Comparison of ENCODE assay signal across 9 cellular contexts in the genomic region with DNA sequence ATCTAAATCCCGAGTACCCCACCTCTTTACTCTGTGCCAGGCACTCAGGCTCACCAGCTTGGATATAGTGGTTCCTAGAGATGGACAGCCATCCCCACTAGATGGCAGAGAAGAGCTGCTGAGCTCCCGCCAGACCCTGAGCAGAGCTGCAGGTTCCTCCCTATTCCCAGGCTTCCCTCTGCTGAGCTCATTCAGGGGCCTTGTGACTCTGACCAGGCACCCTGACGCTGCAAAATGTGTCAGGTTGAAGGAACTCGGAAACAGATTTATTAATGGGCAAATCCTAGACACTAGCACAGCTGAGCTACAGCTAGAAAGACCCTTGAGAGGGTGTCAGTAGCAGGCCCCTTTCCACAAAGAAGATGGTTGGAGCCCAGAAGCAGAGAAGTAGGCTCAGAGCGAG. TPM values are rescaled to one million over a fixed set of nuclear protein-coding genes. Genes with fewer than 3 reads are reported as not detected.
DNase-seq lines count a peak whose midpoint lies in the region; ATAC-seq, FAIRE-seq and TF ChIP-seq lines count a peak whose summit lies in the region.
"Had no signal": no experiment of that assay in that cellular context is flagged by ENCODE, and none has a peak within 500 bp of the region (broad histone marks: within the 10 kb centered on the region; RNA-seq: fewer than 3 reads in every experiment).

No MANE protein-coding gene starts in this region.

- H3K36me3 ChIP-seq in GM12878 (ENCODE audit: control insufficient read depth in 2 of 2, insufficient read depth in 2 of 2, low read length in 1 of 2), result no peaks in the 10 kb centered on the region; a peak in 1 of 4 replicates

- H3K9me3 Mint-ChIP-seq in HFFc6, result no peaks in the 10 kb centered on the region
- H3K9me3 Mint-ChIP-seq: stimulated activated naive CD8-positive, alpha-beta T cell treated with anti-CD3 and anti-CD28 coated beads, Interleukin-15, Interleukin-2, amounts not matched to agents 100 ng/mL and 50 ng/mL, for 24 hours had no signal

- peak; percentile 96 for ATAC-seq in T-helper 17 cell
- peak; percentile 99 for ATAC-seq in GM12878
- ATAC-seq in GM21526 (IDR thresholded peaks at IDR 0.05; ENCODE audit: low FRiP score, unreplicated experiment), result no peak

- no peaks in the 10 kb centered on the region for H3K79me2 ChIP-seq in GM12878 (ENCODE audit: control insufficient read depth, insufficient read depth, low read length)

- no peak for TF ChIP-seq POLR2A in GM12878 (IDR thresholded peaks at IDR 0.05; ENCODE audit: low read depth, low read length)

- 13% methylated on average over 5 of the region's 5 CpGs for WGBS in GM12878 (ENCODE audit: insufficient coverage, insufficient replicate concordance, low lambda C conversion rate, missing lambda C conversion rate)

- peaks cover 15% of the 10 kb centered on the region for H3K4me1 ChIP-seq in GM12878 (ENCODE audit: control insufficient read depth, insufficient read depth, low read length)

- H3K27ac Mint-ChIP-seq in HFFc6, result peak overlapping the region; percentile 94
- no peak overlapping the region for H3K27ac Mint-ChIP-seq in T-helper 17 cell
- H3K27ac Mint-ChIP-seq: stimulated activated naive CD8-positive, alpha-beta T cell treated with anti-CD3 and anti-CD28 coated beads, Interleukin-15, Interleukin-2, amounts not matched to agents 100 ng/mL and 50 ng/mL, for 24 hours had no signal

- peak; percentile 57 for FAIRE-seq in GM12878 (lab: Jason Lieb, UNC)

- no peak overlapping the region for H3K4me2 ChIP-seq in GM12878 (ENCODE audit: control insufficient read depth, insufficient read depth)

- TF ChIP-seq CTCF in HFFc6 (IDR thresholded peaks at IDR 0.05) (peak; percentile 92), GM12878 (IDR thresholded peaks at IDR 0.05 in 2 of 3, conservative IDR thresholded peaks at IDR 0.05 in 1 of 3; ENCODE audit: control insufficient read depth in 2 of 3, extremely low read depth in 1 of 3, insufficient read depth in 1 of 3, low read depth in 3 of 3, low read length in 3 of 3) (peak; percentile 84 to 89 (median 86))

- no peak overlapping the region for H3K4me3 Mint-ChIP-seq in HFFc6
- no peak overlapping the region for H3K4me3 Mint-ChIP-seq in T-helper 17 cell
- H3K4me3 Mint-ChIP-seq: stimulated activated naive CD8-positive, alpha-beta T cell treated with anti-CD3 and anti-CD28 coated beads, Interleukin-15, Interleukin-2, amounts not matched to agents 100 ng/mL and 50 ng/mL, for 24 hours had no signal

- RAD21 ChIA-PET in GM12878 (lab: Charles Lee; ENCODE audit: unreplicated experiment), result interaction anchor here (0.5 to 2.6 kb wide), 36 partner anchors 10 to 445 kb away, joined by 3 to 25 read pairs (median 4); partner anchors contain the start of genes IFT122 and MBD4

- no TSS peak for BruUV-seq in GM12878 (replicated peaks; lab: Mats Ljungman, UMichigan)

- H3K36me3 Mint-ChIP-seq in HFFc6 (ENCODE audit: low read depth) (peaks cover 13% of the 10 kb centered on the region), T-helper 17 cell (ENCODE audit: low read depth) (peaks cover 2% of the 10 kb centered on the region)

- SMC1A ChIA-PET in GM12878 (lab: Charles Lee; ENCODE audit: uncharacterized antibody, unreplicated experiment), result interaction anchor here (0.6 to 2.2 kb wide), 24 partner anchors 10 to 444 kb away, joined by 3 to 18 read pairs (median 4); no protein-coding TSS in a partner anchor

- H3K27me3 Mint-ChIP-seq in HFFc6 (ENCODE audit: insufficient read depth) (no peaks in the 10 kb centered on the region; the same call in 1 of the 2 replicates), T-helper 17 cell (no peaks in the 10 kb centered on the region)
- H3K27me3 Mint-ChIP-seq: stimulated activated naive CD8-positive, alpha-beta T cell treated with anti-CD3 and anti-CD28 coated beads, Interleukin-15, Interleukin-2, amounts not matched to agents 100 ng/mL and 50 ng/mL, for 24 hours had no signal

- intact Hi-C loops in GM12878 (cut with micrococcal nuclease; ENCODE audit: unreplicated experiment), result loop anchor here (1.0 to 10.0 kb wide), 6 partner anchors 105 to 444 kb away; no protein-coding TSS in a partner anchor

- peak; percentile 83 for TF ChIP-seq RAD21 in GM12878 (IDR thresholded peaks at IDR 0.05; ENCODE audit: insufficient read depth, low read depth, low read length)

- no peaks in the 10 kb centered on the region for H4K20me1 ChIP-seq in GM12878 (ENCODE audit: control insufficient read depth, insufficient read depth)

- H3K27me3 ChIP-seq in GM12878 (replicated peaks in 1 of 2; ENCODE audit: control insufficient read depth in 2 of 2, insufficient read depth in 2 of 2, low read length in 1 of 2), result no peaks in the 10 kb centered on the region

- H3K4me1 Mint-ChIP-seq in HFFc6 (ENCODE audit: low read depth), result peaks cover 56% of the 10 kb centered on the region
- H3K4me1 Mint-ChIP-seq in T-helper 17 cell, result peaks cover 2% of the 10 kb centered on the region

- H3K4me3 ChIP-seq in GM12878, result no peak overlapping the region

- DNase-seq in GF-D8 (lab: John Stamatoyannopoulos, UW) (peak; percentile 39), HFFc6 (peak; percentile 91), NCI-H1436 (lab: John Stamatoyannopoulos, UW) (peak; percentile 63), T-helper 17 cell (peak; percentile 16 to 40 (median 21)), GM12878 (ENCODE audit: low read depth, low spot score) (peak; percentile 12), hippocampal formation (lab: John Stamatoyannopoulos, UW) (peak; percentile 80 to 94), retina (peak; percentile 79)

- POLR2A ChIA-PET in GM12878 (lab: Charles Lee), result interaction anchor here (0.6 kb wide), 1 partner anchor 350 kb away, joined by 3 read pairs; no protein-coding TSS in a partner anchor

- H3K9ac ChIP-seq in GM12878 (ENCODE audit: control insufficient read depth, insufficient read depth, low read length), result no peak overlapping the region

- CTCF ChIA-PET in GM12878 (lab: Yijun Ruan, JAX), result interaction anchor here (0.6 to 3.3 kb wide), 48 partner anchors 10 to 616 kb away, joined by 3 to 37 read pairs (median 4); partner anchors contain the start of gene PLXND1

- H3K9me3 ChIP-seq in T-helper 17 cell (ENCODE audit: control insufficient read depth, low read length, poor library complexity, severe bottlenecking) (no peaks in the 10 kb centered on the region), GM12878 (replicated peaks; ENCODE audit: control insufficient read depth, insufficient read depth, low read length) (no peaks in the 10 kb centered on the region)

- H3K27ac ChIP-seq in GM12878 (ENCODE audit: control insufficient read depth, insufficient read depth), result no peak overlapping the region

- peak overlapping the region; percentile 12; the same call in 1 of the 2 replicates for H2AFZ ChIP-seq in GM12878 (ENCODE audit: control insufficient read depth, low read depth, low read length)

- in situ Hi-C loops in GM12878 (cut with MboI), result loop anchor here (5.0 kb wide), 1 partner anchor 342 kb away; no protein-coding TSS in a partner anchor

- TF ChIP-seq EP300 in GM12878 (IDR thresholded peaks at IDR 0.05; ENCODE audit: borderline replicate concordance in 1 of 2, control insufficient read depth in 1 of 2, low read depth in 2 of 2, low read length in 2 of 2), result no peak

RNA-seq across cellular contexts. Expression of gene RHO, which starts 38.2 kb away (rescaled TPM):
- total RNA-seq in HFFc6 (2021; fragmentation: NEBNext Ultra II Directional; extraction: Animal tissue kit (Norgen Biotek cat#: 25700)), result not detected
- total RNA-seq in T-helper 17 cell, result not detected
- total RNA-seq in GM12878 (2013; cell fraction: nucleolus; rRNA removed), result not detected in 2 replicates
- total RNA-seq in GM12878 (2014; rRNA removed), result not detected in 2 replicates
- total RNA-seq in GM12878 (2014; rRNA removed; fragmentation: Illumina TruSeq; extraction: Trizol), result not detected in 2 replicates
- not detected in 2 replicates for total RNA-seq in GM12878 (2021)
- polyA plus RNA-seq in GM12878 (2011; ENCODE audit: low read depth), result not detected
- polyA plus RNA-seq in GM12878 (2011; rRNA removed), result not detected in 2 replicates
- polyA plus RNA-seq in GM12878 (2011; cell fraction: cytosol; rRNA removed), result not detected in 2 replicates
- polyA plus RNA-seq in GM12878 (2011; cell fraction: nucleus; rRNA removed), result not detected in 2 replicates
- not detected in 2 replicates for polyA plus RNA-seq in GM12878 (2012)
- not detected in 2 replicates for polyA plus RNA-seq in GM12878 (2014; fragmentation: Illumina TruSeq; extraction: Trizol)
- not detected for polyA plus RNA-seq in GM12878 (2014; fragmentation: Nextera tagmentation; extraction: Ambion mirVana)
- not detected in 2 replicates for polyA plus RNA-seq in GM12878 (2014; rRNA removed)
- not detected for polyA plus RNA-seq in GM12878 (2016; fragmentation: Nextera tagmentation; extraction: Ambion mirVana)
- not detected in 2 replicates for polyA minus RNA-seq in GM12878 (2011; rRNA and poly(A)+ RNA removed)
- polyA minus RNA-seq in GM12878 (2011; cell fraction: cytosol; rRNA and poly(A)+ RNA removed), result not detected in 2 replicates
- polyA minus RNA-seq in GM12878 (2011; cell fraction: nucleus; rRNA and poly(A)+ RNA removed), result not detected in 2 replicates

RNA-seq across cellular contexts. Expression of gene IFT122, which starts 50.2 kb away (rescaled TPM):
- total RNA-seq in HFFc6 (2021; fragmentation: NEBNext Ultra II Directional; extraction: Animal tissue kit (Norgen Biotek cat#: 25700)), result 10 to 100 TPM; 12.2 to 18.8 (median 18.2) TPM
- total RNA-seq in T-helper 17 cell, result 10 to 100 TPM; 20.1 to 22.8 TPM
- 29.5 and 44.4 TPM in 2 replicates for total RNA-seq in GM12878 (2013; cell fraction: nucleolus; rRNA removed)
- total RNA-seq in GM12878 (2014; rRNA removed), result 8.3 and 10.4 TPM in 2 replicates
- total RNA-seq in GM12878 (2014; rRNA removed; fragmentation: Illumina TruSeq; extraction: Trizol), result 6.4 and 6.6 TPM in 2 replicates
- 12.2 and 12.9 TPM in 2 replicates for total RNA-seq in GM12878 (2021)
- 13.7 TPM for polyA plus RNA-seq in GM12878 (2011; ENCODE audit: low read depth)
- polyA plus RNA-seq in GM12878 (2011; rRNA removed), result 6.4 and 8.6 TPM in 2 replicates
- 8.4 and 8.5 TPM in 2 replicates for polyA plus RNA-seq in GM12878 (2011; cell fraction: cytosol; rRNA removed)
- 39.3 and 42.4 TPM in 2 replicates for polyA plus RNA-seq in GM12878 (2011; cell fraction: nucleus; rRNA removed)
- 9.4 and 10.7 TPM in 2 replicates for polyA plus RNA-seq in GM12878 (2012)
- polyA plus RNA-seq in GM12878 (2014; fragmentation: Illumina TruSeq; extraction: Trizol), result 6.7 and 12.1 TPM in 2 replicates
- polyA plus RNA-seq in GM12878 (2014; fragmentation: Nextera tagmentation; extraction: Ambion mirVana), result 1 to 10 TPM; 1.8 to 2.0 TPM
- polyA plus RNA-seq in GM12878 (2014; rRNA removed), result 8.1 TPM in 2 replicates
- polyA plus RNA-seq in GM12878 (2016; fragmentation: Nextera tagmentation; extraction: Ambion mirVana), result 10 to 100 TPM; 13.8 to 19.2 TPM
- polyA minus RNA-seq in GM12878 (2011; rRNA and poly(A)+ RNA removed), result 15.3 and 22.0 TPM in 2 replicates
- 4.8 and 5.1 TPM in 2 replicates for polyA minus RNA-seq in GM12878 (2011; cell fraction: cytosol; rRNA and poly(A)+ RNA removed)
- 19.5 and 28.5 TPM in 2 replicates for polyA minus RNA-seq in GM12878 (2011; cell fraction: nucleus; rRNA and poly(A)+ RNA removed)

RNA-seq across cellular contexts. Expression of gene MBD4, which starts 50.5 kb away (rescaled TPM):
- 10 to 100 TPM; 18.7 to 25.7 (median 21.8) TPM for total RNA-seq in HFFc6 (2021; fragmentation: NEBNext Ultra II Directional; extraction: Animal tissue kit (Norgen Biotek cat#: 25700))
- total RNA-seq in T-helper 17 cell (10 to 100 TPM; 44.7 to 49.4 TPM), GM12878 (2014; rRNA removed) (46.1 and 57.9 TPM in 2 replicates), GM12878 (2014; rRNA removed; fragmentation: Illumina TruSeq; extraction: Trizol) (56.6 and 57.2 TPM in 2 replicates), GM12878 (2021) (42.2 and 44.1 TPM in 2 replicates)
- 61.6 and 66.5 TPM in 2 replicates for total RNA-seq in GM12878 (2013; cell fraction: nucleolus; rRNA removed)
- 21.6 TPM for polyA plus RNA-seq in GM12878 (2011; ENCODE audit: low read depth)
- polyA plus RNA-seq in GM12878 (2011; rRNA removed) (43.9 and 65.4 TPM in 2 replicates), GM12878 (2014; fragmentation: Illumina TruSeq; extraction: Trizol) (59.0 and 71.3 TPM in 2 replicates), GM12878 (2014; fragmentation: Nextera tagmentation; extraction: Ambion mirVana) (10 to 100 TPM; 17.7 to 23.6 TPM), GM12878 (2014; rRNA removed) (48.2 and 51.8 TPM in 2 replicates), GM12878 (2016; fragmentation: Nextera tagmentation; extraction: Ambion mirVana) (10 to 100 TPM; 52.8 to 54.7 TPM)
- polyA plus RNA-seq in GM12878 (2011; cell fraction: cytosol; rRNA removed), result 13.3 and 15.3 TPM in 2 replicates
- polyA plus RNA-seq in GM12878 (2011; cell fraction: nucleus; rRNA removed), result 58.2 and 77.4 TPM in 2 replicates
- 31.3 and 41.5 TPM in 2 replicates for polyA plus RNA-seq in GM12878 (2012)
- polyA minus RNA-seq in GM12878 (2011; rRNA and poly(A)+ RNA removed), result 19.3 and 21.9 TPM in 2 replicates
- polyA minus RNA-seq in GM12878 (2011; cell fraction: cytosol; rRNA and poly(A)+ RNA removed), result 8.2 and 11.1 TPM in 2 replicates
- polyA minus RNA-seq in GM12878 (2011; cell fraction: nucleus; rRNA and poly(A)+ RNA removed), result 36.0 and 51.6 TPM in 2 replicates

RNA-seq across cellular contexts. Expression of gene H1-8, which starts 52.7 kb away (rescaled TPM):
- not detected for total RNA-seq in HFFc6 (2021; fragmentation: NEBNext Ultra II Directional; extraction: Animal tissue kit (Norgen Biotek cat#: 25700))
- total RNA-seq in T-helper 17 cell (not detected), GM12878 (2014; rRNA removed) (not detected in 2 replicates), GM12878 (2014; rRNA removed; fragmentation: Illumina TruSeq; extraction: Trizol) (not detected in 2 replicates), GM12878 (2021) (not detected in 2 replicates)
- not detected in 2 replicates for total RNA-seq in GM12878 (2013; cell fraction: nucleolus; rRNA removed)
- polyA plus RNA-seq in GM12878 (2011; ENCODE audit: low read depth), result not detected
- polyA plus RNA-seq in GM12878 (2011; rRNA removed) (not detected in 2 replicates), GM12878 (2014; fragmentation: Illumina TruSeq; extraction: Trizol) (not detected in 2 replicates), GM12878 (2014; fragmentation: Nextera tagmentation; extraction: Ambion mirVana) (not detected), GM12878 (2014; rRNA removed) (not detected in 2 replicates), GM12878 (2016; fragmentation: Nextera tagmentation; extraction: Ambion mirVana) (not detected)
- not detected in 2 replicates for polyA plus RNA-seq in GM12878 (2011; cell fraction: cytosol; rRNA removed)
- not detected in 2 replicates for polyA plus RNA-seq in GM12878 (2011; cell fraction: nucleus; rRNA removed)
- polyA plus RNA-seq in GM12878 (2012), result not detected in 2 replicates
- not detected in 2 replicates for polyA minus RNA-seq in GM12878 (2011; rRNA and poly(A)+ RNA removed)
- not detected in 2 replicates for polyA minus RNA-seq in GM12878 (2011; cell fraction: cytosol; rRNA and poly(A)+ RNA removed)
- polyA minus RNA-seq in GM12878 (2011; cell fraction: nucleus; rRNA and poly(A)+ RNA removed), result not detected in 2 replicates

Comparison
In these comparisons a context has a peak if more than half of its experiments do, and no peak if none do; other contexts are left out.
1. DNase-seq: peak in every context shown above with its lines; median percentile 91 in HFFc6; 87 in hippocampal formation; 79 in retina; 63 in NCI-H1436; 39 in GF-D8; 21 in T-helper 17 cell; 12 in GM12878.